14 cellular contexts compared by ENCODE assay signal in genomic region chr10:60299961-60300883, GRCh38.
A peak's percentile ranks its signal among the peaks of the same experiment; 100 is the strongest.
DNase-seq lines count a peak whose midpoint lies in the region; ATAC-seq and TF ChIP-seq lines count a peak whose summit lies in the region.
"Had no signal": no experiment of that assay in that cellular context is flagged by ENCODE, and none has a peak within 500 bp of the region (broad histone marks: within the 10 kb centered on the region; RNA-seq: fewer than 3 reads in every experiment).

No MANE protein-coding gene starts in this region.

- POLR2A ChIA-PET in CD4-positive, alpha-beta T cell (lab: Charles Lee): no interaction called here

- peak overlapping the region in 1 of 4 donors; percentile 24 for H3K27ac ChIP-seq in body of pancreas
- H3K27ac ChIP-seq in CD4-positive, alpha-beta T cell (ENCODE audit: low read depth, low read length): no peak overlapping the region

- WGBS in body of pancreas, 2 donors: 79 to 82% methylated on average over 11 of the region's 11 CpGs

- H3K4me3 Mint-ChIP-seq in CD4-positive, alpha-beta T cell: no peak overlapping the region
- H3K4me3 Mint-ChIP-seq: effector memory CD8-positive, alpha-beta T cell; memory B cell; T-helper 2 cell treated with Interferon-gamma antibody and Interleukin-4, amounts not matched to agents 5 μg/mL and 100 μg/mL, for 36 hours had no signal

- no peaks in the 10 kb centered on the region for H3K4me1 Mint-ChIP-seq in CD4-positive, alpha-beta T cell (ENCODE audit: low read depth)

- TF ChIP-seq CTCF in body of pancreas (IDR thresholded peaks at IDR 0.05) (no peak), retinal pigment epithelial cell (conservative IDR thresholded peaks at IDR 0.05; ENCODE audit: low read depth, low read length) (no peak)
- TF ChIP-seq CTCF in CD4-positive, alpha-beta T cell (IDR thresholded peaks at IDR 0.05): no peak

- H3K4me3 ChIP-seq in H7 (ENCODE audit: insufficient read depth, low read depth, low read length) (no peak overlapping the region), body of pancreas (no peak overlapping the region), retinal pigment epithelial cell (ENCODE audit: low read length) (peak overlapping the region; percentile 10)

- no peak for TF ChIP-seq POLR2A in body of pancreas (IDR thresholded peaks at IDR 0.05)

- peak; percentile 13 for DNase-seq in H7
- DNase-seq in body of pancreas: peak in 2 of 4 donors; percentile 2 to 6
- peak; percentile 40 for DNase-seq in iPS DF 19.7 (ENCODE audit: low read depth, low spot score)
- peak; percentile 72 for DNase-seq in retinal pigment epithelial cell (ENCODE audit: low read depth)
- DNase-seq in occipital lobe (lab: John Stamatoyannopoulos, UW): no peak
- no peak for DNase-seq in CD4-positive, alpha-beta T cell
- DNase-seq in HT-29 (ENCODE audit: low spot score): no peak
- DNase-seq: COR-L47; effector memory CD8-positive, alpha-beta T cell; stimulated activated CD4-positive, alpha-beta T cell treated with anti-CD3 and anti-CD28 coated beads, Interleukin-2, amount 100 ng/mL, for 24 hours; upper lobe of left lung had no signal

- H3K9me3 Mint-ChIP-seq in CD4-positive, alpha-beta T cell: no peaks in the 10 kb centered on the region
- H3K9me3 Mint-ChIP-seq: effector memory CD8-positive, alpha-beta T cell; memory B cell; T-helper 2 cell treated with Interferon-gamma antibody and Interleukin-4, amounts not matched to agents 5 μg/mL and 100 μg/mL, for 36 hours had no signal

- no peaks in the 10 kb centered on the region for H3K9me3 ChIP-seq in body of pancreas
- no peaks in the 10 kb centered on the region for H3K9me3 ChIP-seq in CD4-positive, alpha-beta T cell (ENCODE audit: control insufficient read depth, low read length)
- H3K9me3 ChIP-seq: upper lobe of left lung had no signal

- ATAC-seq in body of pancreas: peak; percentile 48
- no peak for ATAC-seq in CD4-positive, alpha-beta T cell (ENCODE audit: poor library complexity)
- ATAC-seq in HG03520 (IDR thresholded peaks at IDR 0.05; ENCODE audit: unreplicated experiment): no peak
- ATAC-seq: effector memory CD8-positive, alpha-beta T cell had no signal

- CTCF ChIA-PET in CD4-positive, alpha-beta T cell (lab: Charles Lee): no interaction called here

- peaks cover 5% of the 10 kb centered on the region for H3K4me1 ChIP-seq in body of pancreas

- H3K27ac Mint-ChIP-seq in CD4-positive, alpha-beta T cell: no peak overlapping the region
- H3K27ac Mint-ChIP-seq: effector memory CD8-positive, alpha-beta T cell; memory B cell; T-helper 2 cell treated with Interferon-gamma antibody and Interleukin-4, amounts not matched to agents 5 μg/mL and 100 μg/mL, for 36 hours had no signal

- H3K36me3 Mint-ChIP-seq in CD4-positive, alpha-beta T cell (ENCODE audit: low read depth): no peaks in the 10 kb centered on the region

- intact Hi-C loops in body of pancreas (cut with DNase I): no loop called here
- intact Hi-C loops in CD4-positive, alpha-beta T cell (cut with DNase I, micrococcal nuclease): no loop called here

- H3K27me3 ChIP-seq in H7 (ENCODE audit: control insufficient read depth, insufficient read depth, low read length): no peaks in the 10 kb centered on the region
- H3K27me3 ChIP-seq in body of pancreas: no peaks in the 10 kb centered on the region
- H3K27me3 ChIP-seq in CD4-positive, alpha-beta T cell (ENCODE audit: control insufficient read depth, insufficient read depth, low read length): no peaks in the 10 kb centered on the region
- H3K27me3 ChIP-seq: upper lobe of left lung had no signal

- H3K36me3 ChIP-seq in H7 (replicated peaks; ENCODE audit: control insufficient read depth, insufficient read depth, low read length): no peaks in the 10 kb centered on the region
- H3K36me3 ChIP-seq in body of pancreas (replicated peaks in 1 of 2; ENCODE audit: insufficient read depth in 1 of 2, low read depth in 2 of 2): no peaks in the 10 kb centered on the region
- H3K36me3 ChIP-seq: upper lobe of left lung had no signal

- H3K27me3 Mint-ChIP-seq in CD4-positive, alpha-beta T cell: no peaks in the 10 kb centered on the region
- H3K27me3 Mint-ChIP-seq: effector memory CD8-positive, alpha-beta T cell; memory B cell had no signal

Comparison
In these comparisons a context has a peak if more than half of its experiments do, and no peak if none do; other contexts are left out.
1. DNase-seq: peak in H7 (single experiment), iPS DF 19.7 (single experiment) and retinal pigment epithelial cell (single experiment); none in occipital lobe (single experiment), CD4-positive, alpha-beta T cell (0 of 10) and HT-29 (single experiment).